7 cellular contexts compared by ENCODE assay signal in the genomic region with DNA sequence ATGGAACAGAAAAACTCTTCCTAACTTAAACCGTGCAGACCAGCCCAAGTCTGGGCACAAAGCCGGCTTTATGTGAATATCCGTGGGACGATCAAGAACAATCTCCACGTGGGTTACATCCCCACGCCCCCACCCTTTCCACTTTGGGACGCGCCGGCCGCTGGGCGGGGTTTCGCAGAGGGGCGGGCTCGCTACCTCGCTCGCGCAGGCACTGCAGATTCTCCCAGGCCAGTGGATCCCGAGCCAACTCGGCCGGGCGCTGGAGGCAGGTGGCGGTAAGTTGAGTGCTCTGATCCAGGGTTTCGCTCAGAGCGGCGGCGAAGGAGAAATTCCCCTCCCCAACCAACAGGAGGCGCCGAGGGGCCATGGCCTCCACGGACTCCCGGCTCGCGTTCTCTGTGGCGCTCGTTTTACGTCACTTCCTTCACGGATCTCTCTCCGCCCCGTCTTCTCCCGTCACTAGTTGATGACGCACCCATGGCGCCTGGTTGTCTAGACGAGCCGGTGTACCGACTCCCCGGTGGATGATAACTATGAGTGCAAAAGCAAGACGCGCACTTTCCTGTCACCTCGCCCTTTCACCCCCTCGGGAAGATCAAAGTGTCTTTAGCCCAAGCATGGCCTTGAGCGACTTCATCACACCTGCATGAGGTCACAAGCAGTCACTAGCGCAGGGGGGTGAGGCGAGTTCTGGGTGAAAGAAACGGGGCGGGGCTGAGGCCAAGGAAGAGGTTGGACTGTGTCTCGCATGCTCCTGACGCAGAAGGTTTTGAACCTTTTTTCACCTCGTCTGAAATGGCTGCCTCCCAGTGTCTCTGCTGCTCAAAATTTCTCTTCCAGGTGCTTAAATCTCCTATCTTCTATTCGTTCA. TPM values are rescaled to one million over a fixed set of nuclear protein-coding genes. Genes with fewer than 3 reads are reported as not detected.
DNase-seq lines count a peak whose midpoint lies in the region; ATAC-seq and TF ChIP-seq lines count a peak whose summit lies in the region.

A gene with protein sequence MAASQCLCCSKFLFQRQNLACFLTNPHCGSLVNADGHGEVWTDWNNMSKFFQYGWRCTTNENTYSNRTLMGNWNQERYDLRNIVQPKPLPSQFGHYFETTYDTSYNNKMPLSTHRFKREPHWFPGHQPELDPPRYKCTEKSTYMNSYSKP (plus strand): TSS at position 776 of the 871 bp plus-strand sequence. CDS start 20 bp downstream, at position 796.
A gene with protein sequence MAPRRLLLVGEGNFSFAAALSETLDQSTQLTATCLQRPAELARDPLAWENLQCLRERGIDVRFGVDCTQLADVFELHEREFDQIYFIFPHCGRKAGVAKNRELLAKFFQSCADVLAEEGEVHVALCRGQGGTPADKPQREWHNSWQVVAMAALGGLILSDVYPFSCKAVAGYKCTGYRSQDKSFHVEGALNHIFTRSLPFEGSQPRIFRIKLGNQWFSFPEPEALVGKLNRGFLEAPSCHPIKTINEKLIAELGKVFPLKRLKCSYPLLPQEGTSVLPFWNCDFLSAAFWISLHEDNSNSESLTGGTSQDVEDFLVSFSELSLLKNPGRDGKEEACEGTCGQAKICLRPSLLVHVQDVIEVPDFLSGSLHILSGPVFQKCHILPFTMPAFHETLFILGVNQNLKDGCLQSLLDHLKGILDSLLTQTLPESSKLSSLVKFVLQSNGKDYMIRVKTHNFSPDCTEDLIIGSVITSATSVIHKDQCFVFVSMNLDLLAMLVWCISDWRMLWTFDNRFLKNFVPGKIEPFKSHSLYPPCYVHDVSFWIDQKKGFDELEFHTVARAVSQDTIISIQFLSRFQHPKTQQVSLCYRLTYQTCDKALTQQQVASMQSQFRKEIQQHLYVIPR (minus strand): TSS at position 400 of the 871 bp plus-strand sequence. CDS start 33 bp downstream, at position 367.

- H3K27ac ChIP-seq in hepatocyte, result peak within 1 kb of the TSS; percentile 97

- H3K4me1 ChIP-seq in hepatocyte (ENCODE audit: insufficient read depth), result no peaks in the 10 kb centered on the region

- H3K4me3 ChIP-seq in astrocyte of the cerebellum (ENCODE audit: low read depth, low read length) (peak within 1 kb of the TSS; percentile 70), hepatocyte (peak within 1 kb of the TSS; percentile 31)

- ATAC-seq in GM18505 (IDR thresholded peaks at IDR 0.05; ENCODE audit: unreplicated experiment) (peak; percentile 92), HG02973 (IDR thresholded peaks at IDR 0.05; ENCODE audit: unreplicated experiment) (peak; percentile 84)

- peak within 1 kb of the TSS; percentile 81 for H2AFZ ChIP-seq in hepatocyte

- H4K20me1 ChIP-seq in hepatocyte (ENCODE audit: insufficient read depth, poor library complexity, severe bottlenecking), result no peaks in the 10 kb centered on the region

- no peaks in the 10 kb centered on the region for H3K27me3 ChIP-seq in hepatocyte

- H3K36me3 ChIP-seq in hepatocyte (replicated peaks; ENCODE audit: insufficient read depth, low read depth), result no peaks in the 10 kb centered on the region

- H3K4me2 ChIP-seq in hepatocyte, result peak within 1 kb of the TSS; percentile 81

- peak; percentile 72 for TF ChIP-seq POLR2A in GM18505 (IDR thresholded peaks at IDR 0.05; ENCODE audit: borderline replicate concordance, extremely low read depth, insufficient read depth, insufficient read length)

- H3K9me3 ChIP-seq in hepatocyte (ENCODE audit: low read depth), result no peaks in the 10 kb centered on the region

- TF ChIP-seq CTCF in astrocyte of the cerebellum (IDR thresholded peaks at IDR 0.05; ENCODE audit: low read depth, low read length, missing control alignments), result peak; percentile 90
- TF ChIP-seq CTCF in hepatocyte (IDR thresholded peaks at IDR 0.05; ENCODE audit: poor library complexity), result peak; percentile 99

- in situ Hi-C loops in astrocyte of the cerebellum (cut with HindIII; ENCODE audit: low sequenced_read_pairs), result no loop called here

- DNase-seq in NCI-H1930 (lab: John Stamatoyannopoulos, UW), result peak; percentile 94 to 96
- peak; percentile 93 for DNase-seq in T-helper 9 cell
- DNase-seq in astrocyte of the cerebellum (ENCODE audit: low read depth), result peak; percentile 96
- DNase-seq in hepatocyte (ENCODE audit: low spot score), result peak; percentile 99
- peak; percentile 93 for DNase-seq in renal cortical epithelial cell (ENCODE audit: low read depth)

- H3K9me2 ChIP-seq in hepatocyte (replicated peaks; ENCODE audit: insufficient read depth), result no peaks in the 10 kb centered on the region

- H3K79me2 ChIP-seq in hepatocyte, result no peaks in the 10 kb centered on the region

- 2% methylated on average over 54 of the region's 58 CpGs for WGBS in hepatocyte (ENCODE audit: low lambda C conversion rate, missing lambda C conversion rate)

RNA-seq across cellular contexts. Expression of the first gene that starts in this region (rescaled TPM):
- 21.1 and 24.6 TPM in 2 replicates for total RNA-seq in hepatocyte
- 19.9 and 21.8 TPM in 2 replicates for polyA plus RNA-seq in hepatocyte
- 7.6 and 20.1 TPM in 2 replicates for total RNA-seq in renal cortical epithelial cell

RNA-seq across cellular contexts. Expression of the second gene that starts in this region (rescaled TPM):
- total RNA-seq in hepatocyte (2.3 and 2.6 TPM in 2 replicates), renal cortical epithelial cell (3.0 and 3.4 TPM in 2 replicates)
- 0.64 and 2.2 TPM in 2 replicates for polyA plus RNA-seq in hepatocyte

Comparison
In these comparisons a context has a peak if more than half of its experiments do, and no peak if none do; other contexts are left out.
1. Peak in every context shown above with its lines: DNase-seq, ATAC-seq, H3K4me3 ChIP-seq and H3K27ac ChIP-seq.